Comparison of ENCODE assay signal across 16 cellular contexts in genomic region chr1:8416857-8417256, GRCh38.
DNase-seq lines count a peak whose midpoint lies in the region; ATAC-seq and TF ChIP-seq lines count a peak whose summit lies in the region.
"Had no signal": no experiment of that assay in that cellular context is flagged by ENCODE, and none has a peak within 500 bp of the region (broad histone marks: within the 10 kb centered on the region; RNA-seq: fewer than 3 reads in every experiment).

No MANE protein-coding gene starts in this region.

- WGBS in esophagus muscularis mucosa = 27% methylated on average over 4 of the region's 4 CpGs

- TF ChIP-seq POLR2A in esophagus muscularis mucosa (IDR thresholded peaks at IDR 0.05; ENCODE audit: low read depth) = no peak

- ATAC-seq in left cardiac atrium (no peak), GM18907 (IDR thresholded peaks at IDR 0.05; ENCODE audit: unreplicated experiment) (no peak)

- TF ChIP-seq CTCF in right atrium auricular region (IDR thresholded peaks at IDR 0.05) (no peak), esophagus muscularis mucosa (IDR thresholded peaks at IDR 0.05) (no peak), neutrophil (IDR thresholded peaks at IDR 0.05) (no peak)

- H3K36me3 ChIP-seq in right atrium auricular region = peaks cover 64% of the 10 kb centered on the region
- H3K36me3 ChIP-seq in esophagus muscularis mucosa = peaks cover 0 to 66% (median 33%) of the 10 kb centered on the region in 4 donors
- peaks cover 89% of the 10 kb centered on the region for H3K36me3 ChIP-seq in neutrophil

- intact Hi-C loops in left cardiac atrium (cut with DNase I) = no loop called here
- intact Hi-C loops in esophagus muscularis mucosa (cut with DNase I) = no loop called here

- DNase-seq in right atrium auricular region (ENCODE audit: low spot score) (no peak), left cardiac atrium (no peak), esophagus muscularis mucosa (ENCODE audit: extremely low spot score) (no peak), NCI-H2227 treated with DMSO at 0.1 percent for 48 hours (lab: John Stamatoyannopoulos, UW) (no peak), SKM-1 treated with dmso at 0.1 percent for 144 hours (lab: John Stamatoyannopoulos, UW; ENCODE audit: unreplicated experiment) (no peak), hippocampal formation (lab: John Stamatoyannopoulos, UW) (no peak)
- DNase-seq: activated CD4-positive, alpha-beta T cell treated with anti-CD3 and anti-CD28 coated beads for 1 hour; activated naive CD8-positive, alpha-beta T cell treated with anti-CD3 and anti-CD28 coated beads for 36 hours; endodermal cell; foreskin melanocyte; MG63; NCI-H2029 treated with DMSO at 0.1 percent for 48 hours; NCI-H774 had no signal

- H3K4me3 ChIP-seq in right atrium auricular region = no peak overlapping the region
- H3K4me3 ChIP-seq in esophagus muscularis mucosa = no peak overlapping the region
- H3K4me3 ChIP-seq in neutrophil (ENCODE audit: low read depth in 1 of 2, low read length in 1 of 2) = peak overlapping the region in 1 of 2 experiments; percentile 33
- H3K4me3 ChIP-seq: MG63, suprapubic skin had no signal

- H3K9me3 ChIP-seq in right atrium auricular region (no peaks in the 10 kb centered on the region), esophagus muscularis mucosa (no peaks in the 10 kb centered on the region), neutrophil (no peaks in the 10 kb centered on the region)
- H3K9me3 ChIP-seq: MG63, suprapubic skin had no signal

- H3K27ac ChIP-seq in right atrium auricular region = peak overlapping the region; percentile 98 to 99
- peak overlapping the region; percentile 99 for H3K27ac ChIP-seq in esophagus muscularis mucosa (replicated peaks in 1 of 4)
- H3K27ac ChIP-seq in neutrophil = peak overlapping the region; percentile 80

- H3K27me3 ChIP-seq in right atrium auricular region (no peaks in the 10 kb centered on the region), esophagus muscularis mucosa (no peaks in the 10 kb centered on the region), neutrophil (no peaks in the 10 kb centered on the region)
- H3K27me3 ChIP-seq: MG63, suprapubic skin had no signal

- no peak for TF ChIP-seq EP300 in esophagus muscularis mucosa (IDR thresholded peaks at IDR 0.05)

- H3K4me1 ChIP-seq in right atrium auricular region = peaks cover 0 to 89% of the 10 kb centered on the region in 2 donors
- peaks cover 84 to 98% (median 92%) of the 10 kb centered on the region in 4 donors for H3K4me1 ChIP-seq in esophagus muscularis mucosa
- H3K4me1 ChIP-seq in neutrophil (ENCODE audit: control insufficient read depth in 1 of 2, insufficient read depth in 1 of 2, low read depth in 1 of 2, low read length in 1 of 2) = peaks cover 62 to 66% of the 10 kb centered on the region in 2 experiments
